29 cellular contexts compared by ENCODE assay signal in genomic region chr11:71370895-71371673, GRCh38.
DNase-seq lines count a peak whose midpoint lies in the region; ATAC-seq, FAIRE-seq and TF ChIP-seq lines count a peak whose summit lies in the region.
"Had no signal": no experiment of that assay in that cellular context is flagged by ENCODE, and none has a peak within 500 bp of the region (broad histone marks: within the 10 kb centered on the region; RNA-seq: fewer than 3 reads in every experiment).

No MANE protein-coding gene starts in this region.

- H3K79me2 ChIP-seq in neural progenitor cell (ENCODE audit: low read depth) = no peaks in the 10 kb centered on the region

- H3K4me1 Mint-ChIP-seq in activated B cell treated with CpG ODN at 0.5 μM for 24 hours (peaks cover 54% of the 10 kb centered on the region), neural progenitor cell (no peaks in the 10 kb centered on the region)
- H3K4me1 Mint-ChIP-seq: immature natural killer cell had no signal

- TF ChIP-seq CTCF in NB4 (IDR thresholded peaks at IDR 0.05; ENCODE audit: low read depth, low read length) = peak; percentile 3
- no peak for TF ChIP-seq CTCF in activated B cell treated with CpG ODN at 0.5 μM for 24 hours (IDR thresholded peaks at IDR 0.05)
- peak; percentile 53 for TF ChIP-seq CTCF in neural progenitor cell (IDR thresholded peaks at IDR 0.05)
- TF ChIP-seq CTCF in gastrocnemius medialis (IDR thresholded peaks at IDR 0.05 in 4 of 5, conservative IDR thresholded peaks at IDR 0.05 in 1 of 5) = no peak
- no peak for TF ChIP-seq CTCF in kidney (IDR thresholded peaks at IDR 0.05; ENCODE audit: borderline replicate concordance, extremely low read depth, insufficient read depth)

- no peak overlapping the region for H3K4me2 ChIP-seq in neural progenitor cell

- no peaks in the 10 kb centered on the region for H3K36me3 Mint-ChIP-seq in activated B cell treated with CpG ODN at 0.5 μM for 24 hours (ENCODE audit: low read depth)
- H3K36me3 Mint-ChIP-seq in neural progenitor cell = no peaks in the 10 kb centered on the region
- H3K36me3 Mint-ChIP-seq: immature natural killer cell, T-cell had no signal

- H3K4me1 ChIP-seq in neural progenitor cell (peaks cover 4% of the 10 kb centered on the region), gastrocnemius medialis (no peaks in the 10 kb centered on the region), kidney (ENCODE audit: control insufficient read depth in 1 of 2, insufficient read depth in 1 of 2, low read depth in 1 of 2, low read length in 2 of 2) (no peaks in the 10 kb centered on the region)
- H3K4me1 ChIP-seq: SJCRH30, upper lobe of right lung had no signal

- no peak overlapping the region for H3K4me3 ChIP-seq in NB4 (ENCODE audit: low read depth, low read length)
- H3K4me3 ChIP-seq in neural progenitor cell = no peak overlapping the region
- no peak overlapping the region for H3K4me3 ChIP-seq in gastrocnemius medialis
- H3K4me3 ChIP-seq in kidney (ENCODE audit: low read length in 2 of 2) = no peak overlapping the region
- H3K4me3 ChIP-seq: SJCRH30, upper lobe of right lung had no signal

- FAIRE-seq in kidney (lab: Jason Lieb, UNC) = no peak
- FAIRE-seq: HTR-8/SVneo, RCC 7860 had no signal

- H3K27ac ChIP-seq in neural progenitor cell (no peak overlapping the region), gastrocnemius medialis (no peak overlapping the region), kidney (ENCODE audit: low read depth in 2 of 2, low read length in 2 of 2) (no peak overlapping the region)
- H3K27ac ChIP-seq: brain microvascular endothelial cell, SJCRH30, upper lobe of right lung had no signal

- H3K27me3 ChIP-seq in neural progenitor cell (peaks cover 2% of the 10 kb centered on the region), gastrocnemius medialis (peaks cover 0 to 2% (median 0%) of the 10 kb centered on the region in 3 donors)
- H3K27me3 ChIP-seq: brain microvascular endothelial cell, SJCRH30, upper lobe of right lung had no signal

- H3K36me3 ChIP-seq in neural progenitor cell (no peaks in the 10 kb centered on the region), gastrocnemius medialis (no peaks in the 10 kb centered on the region), kidney (ENCODE audit: control insufficient read depth in 1 of 2, insufficient read depth in 2 of 2, low read length in 2 of 2) (no peaks in the 10 kb centered on the region)
- H3K36me3 ChIP-seq: brain microvascular endothelial cell, SJCRH30, upper lobe of right lung had no signal

- H4K20me1 ChIP-seq in neural progenitor cell (ENCODE audit: low read depth) = no peaks in the 10 kb centered on the region

- no peaks in the 10 kb centered on the region for H3K9me3 ChIP-seq in neural progenitor cell (ENCODE audit: low read depth)
- no peaks in the 10 kb centered on the region for H3K9me3 ChIP-seq in gastrocnemius medialis
- H3K9me3 ChIP-seq in kidney (ENCODE audit: control insufficient read depth in 1 of 2, low read length in 2 of 2) = no peaks in the 10 kb centered on the region
- H3K9me3 ChIP-seq: SJCRH30, upper lobe of right lung had no signal

- H3K9ac ChIP-seq in neural progenitor cell (no peak overlapping the region), kidney (ENCODE audit: low read length in 2 of 2) (no peak overlapping the region)

- H3K27me3 Mint-ChIP-seq in activated B cell treated with CpG ODN at 0.5 μM for 24 hours (peaks cover 16% of the 10 kb centered on the region), neural progenitor cell (ENCODE audit: insufficient read depth, low read depth) (no peaks in the 10 kb centered on the region)

- no peak for ATAC-seq in activated B cell treated with CpG ODN at 0.5 μM for 24 hours (ENCODE audit: low read depth)
- no peak for ATAC-seq in GM18498 (IDR thresholded peaks at IDR 0.05; ENCODE audit: unreplicated experiment)
- no peak for ATAC-seq in gastrocnemius medialis
- ATAC-seq: left lobe of liver, T-cell, upper lobe of right lung had no signal

- H3K9me3 Mint-ChIP-seq in activated B cell treated with CpG ODN at 0.5 μM for 24 hours = peaks cover 3% of the 10 kb centered on the region
- no peaks in the 10 kb centered on the region for H3K9me3 Mint-ChIP-seq in neural progenitor cell
- H3K9me3 Mint-ChIP-seq: activated T-cell treated with anti-CD3 and anti-CD28 coated beads, Interleukin-2, amount 50 U/mL, for 24 hours; immature natural killer cell had no signal

- no peaks in the 10 kb centered on the region for H3F3A ChIP-seq in neural progenitor cell (ENCODE audit: low read depth)

- H3K4me3 Mint-ChIP-seq in activated B cell treated with CpG ODN at 0.5 μM for 24 hours (no peak overlapping the region), neural progenitor cell (no peak overlapping the region)
- H3K4me3 Mint-ChIP-seq: activated T-cell treated with anti-CD3 and anti-CD28 coated beads, Interleukin-2, amount 50 U/mL, for 24 hours; CD4-positive, alpha-beta T cell; immature natural killer cell; T-cell had no signal

- TF ChIP-seq POLR2A in NB4 (IDR thresholded peaks at IDR 0.05; ENCODE audit: extremely low read depth, insufficient read length) = no peak
- no peak for TF ChIP-seq POLR2A in gastrocnemius medialis (IDR thresholded peaks at IDR 0.05)

- CTCF ChIA-PET in activated B cell treated with CpG ODN at 0.5 μM for 24 hours (lab: Charles Lee) = no interaction called here

- peak overlapping the region; percentile 6 for H3K27ac Mint-ChIP-seq in activated B cell treated with CpG ODN at 0.5 μM for 24 hours
- H3K27ac Mint-ChIP-seq in neural progenitor cell = no peak overlapping the region
- H3K27ac Mint-ChIP-seq: activated T-cell treated with anti-CD3 and anti-CD28 coated beads, Interleukin-2, amount 50 U/mL, for 24 hours; CD4-positive, alpha-beta T cell; immature natural killer cell; T-cell had no signal

- POLR2A ChIA-PET in activated B cell treated with CpG ODN at 0.5 μM for 24 hours (lab: Charles Lee) = no interaction called here

- H2AFZ ChIP-seq in neural progenitor cell (replicated peaks) = peak overlapping the region; percentile 26

- peak; percentile 30 for DNase-seq in DMS53 (lab: John Stamatoyannopoulos, UW)
- DNase-seq in DMS53 treated with DMSO at 0.1 percent for 48 hours (lab: John Stamatoyannopoulos, UW; ENCODE audit: unreplicated experiment) = no peak
- no peak for DNase-seq in NB4 (ENCODE audit: low read depth)
- no peak for DNase-seq in activated B cell treated with CpG ODN at 0.5 μM for 24 hours
- DNase-seq in neural progenitor cell (ENCODE audit: low spot score) = peak; percentile 41
- no peak for DNase-seq in gastrocnemius medialis
- DNase-seq in kidney = no peak
- DNase-seq: 8988T; activated naive CD4-positive, alpha-beta T cell; activated T-cell treated with anti-CD3 and anti-CD28 coated beads, Interleukin-2, amount 50 U/mL, for 24 hours; brain microvascular endothelial cell; DMS153; effector CD4-positive, alpha-beta T cell; foreskin fibroblast; immature natural killer cell; mesenchymal stem cell; naive B cell; NCI-H2029 treated with DMSO at 0.1 percent for 48 hours; NCI-H226; NCI-H774; retina; SJCRH30; T-cell; upper lobe of right lung had no signal

- intact Hi-C loops in activated B cell treated with CpG ODN at 0.5 μM for 24 hours (cut with micrococcal nuclease) (no loop called here), gastrocnemius medialis (cut with DNase I; ENCODE audit: low total_unique reads) (no loop called here), kidney (cut with DNase I) (no loop called here)

- in situ Hi-C loops in gastrocnemius medialis (cut with MboI; ENCODE audit: low sequenced_read_pairs in 4 of 4) = no loop called here

Comparison
In these comparisons a context has a peak if more than half of its experiments do, and no peak if none do; other contexts are left out.
1. DNase-seq: peak in DMS53 (single experiment) and neural progenitor cell (single experiment); none in DMS53 treated with DMSO at 0.1 percent for 48 hours (single experiment), NB4 (single experiment), activated B cell treated with CpG ODN at 0.5 μM for 24 hours (single experiment), gastrocnemius medialis (0 of 2) and kidney (single experiment).
2. CTCF ChIP-seq: peak in NB4 (single experiment) and neural progenitor cell (single experiment); none in activated B cell treated with CpG ODN at 0.5 μM for 24 hours (single experiment), gastrocnemius medialis (0 of 5) and kidney (single experiment).